ENCODE assay signal across 8 cellular contexts in genomic region chr19:51018745-51019543, GRCh38. TPM values are rescaled to one million over a fixed set of nuclear protein-coding genes. Genes with fewer than 3 reads are reported as not detected.
DNase-seq lines count a peak whose midpoint lies in the region; ATAC-seq, FAIRE-seq and TF ChIP-seq lines count a peak whose summit lies in the region.

No MANE protein-coding gene starts in this region.

- DNase-seq in activated naive CD4-positive, alpha-beta T cell treated with anti-CD3 and anti-CD28 coated beads, Interleukin-2, amount 10 ng/mL, durations not matched to agents 7 days and 5 days: no peak
- no peak for DNase-seq in activated naive CD4-positive, alpha-beta T cell (lab: John Stamatoyannopoulos, UW)
- DNase-seq in bronchial epithelial cell (ENCODE audit: low read depth): no peak
- DNase-seq in right lobe of liver: peak in 1 of 3 donors; percentile 32
- peak in 1 of 2 donors; percentile 38 for DNase-seq in uterus
- no peak for DNase-seq in stimulated activated CD8-positive, alpha-beta memory T cell treated with anti-CD3 and anti-CD28 coated beads, Interleukin-4, amount 100 ng/mL, for 48 hours
- DNase-seq in NCI-H526 treated with DMSO at 0.1 percent for 48 hours (lab: John Stamatoyannopoulos, UW): no peak
- DNase-seq in NCI-H2171 (lab: John Stamatoyannopoulos, UW): no peak

- TF ChIP-seq POLR2A in right lobe of liver (IDR thresholded peaks at IDR 0.05): no peak
- TF ChIP-seq POLR2A in uterus (IDR thresholded peaks at IDR 0.05): peak in 1 of 2 donors; percentile 46

- no peaks in the 10 kb centered on the region for H3K36me3 ChIP-seq in bronchial epithelial cell (ENCODE audit: control insufficient read depth, insufficient read depth, low read length)
- no peaks in the 10 kb centered on the region for H3K36me3 ChIP-seq in right lobe of liver
- no peaks in the 10 kb centered on the region for H3K36me3 ChIP-seq in uterus

- H3K27ac Mint-ChIP-seq in activated naive CD4-positive, alpha-beta T cell treated with anti-CD3 and anti-CD28 coated beads, Interleukin-2, amount 10 ng/mL, durations not matched to agents 7 days and 5 days: no peak overlapping the region

- peak overlapping the region; percentile 33 for H3K4me3 ChIP-seq in bronchial epithelial cell (ENCODE audit: low read depth, low read length)
- no peak overlapping the region for H3K4me3 ChIP-seq in right lobe of liver
- H3K4me3 ChIP-seq in uterus: peak overlapping the region; percentile 1 to 41

- WGBS in right lobe of liver (ENCODE audit: insufficient coverage, low coverage, low lambda C conversion rate, missing lambda C conversion rate): 7% methylated on average over 21 of the region's 68 CpGs

- intact Hi-C loops in right lobe of liver (cut with DNase I): no loop called here
- intact Hi-C loops in uterus (cut with DNase I; ENCODE audit: low total_unique reads): no loop called here

- H3K36me3 Mint-ChIP-seq in activated naive CD4-positive, alpha-beta T cell treated with anti-CD3 and anti-CD28 coated beads, Interleukin-2, amount 10 ng/mL, durations not matched to agents 7 days and 5 days: no peaks in the 10 kb centered on the region

- CTCF ChIA-PET in activated naive CD4-positive, alpha-beta T cell treated with anti-CD3 and anti-CD28 coated beads, Interleukin-2, amount 10 ng/mL, durations not matched to agents 7 days and 5 days (lab: Charles Lee): interaction anchor here (1.0 kb wide), 1 partner anchor 86 kb away, joined by 3 read pairs; no protein-coding TSS in a partner anchor

- no peaks in the 10 kb centered on the region for H3K9me3 Mint-ChIP-seq in activated naive CD4-positive, alpha-beta T cell treated with anti-CD3 and anti-CD28 coated beads, Interleukin-2, amount 10 ng/mL, durations not matched to agents 7 days and 5 days

- H3K27me3 ChIP-seq in bronchial epithelial cell (ENCODE audit: control insufficient read depth, insufficient read depth, low read length) (peaks cover 1% of the 10 kb centered on the region), right lobe of liver (peaks cover 3 to 6% of the 10 kb centered on the region in 2 donors), uterus (peaks cover 0 to 34% of the 10 kb centered on the region in 2 donors)

- peak overlapping the region; percentile 28 for H3K4me3 Mint-ChIP-seq in activated naive CD4-positive, alpha-beta T cell treated with anti-CD3 and anti-CD28 coated beads, Interleukin-2, amount 10 ng/mL, durations not matched to agents 7 days and 5 days

- H3K9me3 ChIP-seq in right lobe of liver (no peaks in the 10 kb centered on the region), uterus (no peaks in the 10 kb centered on the region)

- H3K27ac ChIP-seq in right lobe of liver: no peak overlapping the region
- peak overlapping the region in 1 of 2 donors; percentile 55 for H3K27ac ChIP-seq in uterus

- H3K27me3 Mint-ChIP-seq in activated naive CD4-positive, alpha-beta T cell treated with anti-CD3 and anti-CD28 coated beads, Interleukin-2, amount 10 ng/mL, durations not matched to agents 7 days and 5 days: peaks cover 89% of the 10 kb centered on the region

- TF ChIP-seq CTCF in bronchial epithelial cell (IDR thresholded peaks at IDR 0.05; ENCODE audit: insufficient read depth, low read length, severe bottlenecking): no peak
- TF ChIP-seq CTCF in right lobe of liver (IDR thresholded peaks at IDR 0.05): no peak
- no peak for TF ChIP-seq CTCF in uterus (IDR thresholded peaks at IDR 0.05)

- peaks cover 26% of the 10 kb centered on the region for H3K4me1 Mint-ChIP-seq in activated naive CD4-positive, alpha-beta T cell treated with anti-CD3 and anti-CD28 coated beads, Interleukin-2, amount 10 ng/mL, durations not matched to agents 7 days and 5 days

- no peak for FAIRE-seq in bronchial epithelial cell (lab: Jason Lieb, UNC)

- H3K4me1 ChIP-seq in right lobe of liver: no peaks in the 10 kb centered on the region
- peaks cover 0 to 12% of the 10 kb centered on the region in 2 donors for H3K4me1 ChIP-seq in uterus

- ATAC-seq in right lobe of liver: peak; percentile 9 to 39 (median 31)

RNA-seq across cellular contexts. Expression of gene KLK10, which starts 0.6 kb away (rescaled TPM):
- total RNA-seq in bronchial epithelial cell (6.6 and 28.0 TPM in 2 replicates), right lobe of liver (under 1 TPM in 2 of 6 experiments, not detected in 4; 0.13 to 0.43 TPM), uterus (1 to 10 TPM in 2 of 4 donors, not detected in 2; 3.8 to 4.1 TPM)

RNA-seq across cellular contexts. Expression of gene KLK11, which starts 7.5 kb away (rescaled TPM):
- 1.6 and 52.0 TPM in 2 replicates for total RNA-seq in bronchial epithelial cell
- not detected for total RNA-seq in right lobe of liver
- total RNA-seq in uterus: 1 to 10 TPM in 2 of 4 donors, not detected in 2; 1.3 to 2.0 TPM

RNA-seq across cellular contexts. Expression of gene KLK12, which starts 15.9 kb away (rescaled TPM):
- total RNA-seq in bronchial epithelial cell: 26.1 TPM in 1 of 2 replicates, not detected in the other
- not detected for total RNA-seq in right lobe of liver
- not detected for total RNA-seq in uterus

RNA-seq across cellular contexts. Expression of gene KLK8, which starts 17.5 kb away (rescaled TPM):
- total RNA-seq in bronchial epithelial cell (7.6 and 91.1 TPM in 2 replicates), right lobe of liver (not detected), uterus (1 to 10 TPM in 1 of 4 donors, not detected in 3; 4.8 TPM)

RNA-seq across cellular contexts. Expression of gene KLK7, which starts 35.2 kb away (rescaled TPM):
- total RNA-seq in bronchial epithelial cell (3.9 and 20.0 TPM in 2 replicates), right lobe of liver (not detected), uterus (1 to 10 TPM in 1 of 4 donors, under 1 TPM in 1, not detected in 2; 0.14 to 1.1 TPM)

Comparison
In these comparisons a context has a peak if more than half of its experiments do, and no peak if none do; other contexts are left out.
1. H3K4me3 ChIP-seq: peak in bronchial epithelial cell (single experiment) and uterus (2 of 2); none in right lobe of liver (0 of 3).